ENCODE assay signal across 10 cellular contexts in the genomic region with DNA sequence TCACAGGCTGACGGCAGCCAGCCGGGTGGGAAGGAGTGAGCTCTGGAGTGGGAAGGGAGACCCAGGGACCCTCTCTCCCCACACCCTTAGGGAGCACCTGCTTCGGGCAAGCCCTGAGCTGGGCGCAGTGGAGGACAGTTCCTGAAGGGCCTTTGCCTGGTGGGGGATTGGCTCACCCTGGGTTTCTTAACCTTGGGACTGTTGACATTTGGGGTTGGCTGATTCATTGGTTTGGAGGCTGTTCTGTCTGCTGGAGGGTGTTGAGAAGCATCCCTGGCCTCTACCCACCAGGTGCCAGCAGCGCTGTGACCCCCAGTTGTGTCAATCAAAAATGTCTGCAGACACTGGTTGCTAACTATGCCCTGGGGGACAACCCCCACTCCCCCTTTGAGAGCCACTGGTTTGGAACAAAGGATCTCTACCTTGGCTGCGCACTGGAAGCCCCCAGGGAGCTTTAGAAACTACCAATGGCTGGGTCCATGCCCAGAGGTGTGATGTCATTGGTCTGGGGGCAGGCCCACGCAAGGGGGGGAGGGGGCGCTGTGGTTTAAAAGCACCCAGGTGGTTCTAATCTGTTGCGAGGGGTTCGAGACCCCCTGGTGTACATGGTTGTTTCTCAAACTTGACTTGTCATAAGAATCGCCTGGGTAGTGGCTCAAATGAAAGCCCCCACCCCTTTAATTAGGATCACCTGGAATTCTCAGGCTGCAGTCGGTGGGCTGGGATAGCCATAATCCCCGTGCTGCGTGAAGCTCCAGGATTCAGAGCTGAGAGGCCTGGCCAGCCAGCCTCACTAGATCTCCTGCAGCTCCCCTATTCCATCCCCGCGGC.
DNase-seq lines count a peak whose midpoint lies in the region; TF ChIP-seq lines count a peak whose summit lies in the region.
"Had no signal": no experiment of that assay in that cellular context is flagged by ENCODE, and none has a peak within 500 bp of the region (broad histone marks: within the 10 kb centered on the region; RNA-seq: fewer than 3 reads in every experiment).

No MANE protein-coding gene starts in this region.

- peaks cover 26% of the 10 kb centered on the region for H3K27me3 Mint-ChIP-seq in glutamatergic neuron (ENCODE audit: unreplicated experiment)

- peak overlapping the region; percentile 62 for H3K27ac ChIP-seq in stomach smooth muscle (ENCODE audit: low read length)
- H3K27ac ChIP-seq: 22Rv1 had no signal

- no peaks in the 10 kb centered on the region for H3K36me3 ChIP-seq in stomach smooth muscle (ENCODE audit: control insufficient read depth in 2 of 2, insufficient read depth in 2 of 2, low read length in 2 of 2)

- H3K27ac Mint-ChIP-seq in glutamatergic neuron (ENCODE audit: unreplicated experiment): peak overlapping the region; percentile 95

- H3K9me3 ChIP-seq in stomach smooth muscle (ENCODE audit: control insufficient read depth in 2 of 2, low read length in 2 of 2): no peaks in the 10 kb centered on the region

- no peak for TF ChIP-seq CTCF in glutamatergic neuron (IDR thresholded peaks at IDR 0.05; ENCODE audit: partially characterized antibody, unreplicated experiment)

- H3K4me1 ChIP-seq in stomach smooth muscle (ENCODE audit: control insufficient read depth, insufficient read depth, low read length): peaks cover 51% of the 10 kb centered on the region

- peak overlapping the region; percentile 78 for H3K4me3 Mint-ChIP-seq in glutamatergic neuron (ENCODE audit: unreplicated experiment)

- peaks cover 0 to 3% of the 10 kb centered on the region in 2 donors for H3K27me3 ChIP-seq in stomach smooth muscle (ENCODE audit: control insufficient read depth in 1 of 2, insufficient read depth in 2 of 2, low read length in 2 of 2)

- peaks cover 38% of the 10 kb centered on the region for H3K4me1 Mint-ChIP-seq in glutamatergic neuron (ENCODE audit: low read depth, unreplicated experiment)

- H3K9ac ChIP-seq in stomach smooth muscle (ENCODE audit: low read length in 2 of 2): peak overlapping the region in 1 of 2 donors; percentile 42

- DNase-seq in DMS 273 (lab: John Stamatoyannopoulos, UW; ENCODE audit: unreplicated experiment) (peak; percentile 80), DMS 273 treated with DMSO at 0.1 percent for 48 hours (lab: John Stamatoyannopoulos, UW) (no peak), NCI-H82 treated with DMSO at 0.1 percent for 48 hours (lab: John Stamatoyannopoulos, UW; ENCODE audit: unreplicated experiment) (peak; percentile 62), glutamatergic neuron (peak; percentile 65), Kasumi-1 (lab: John Stamatoyannopoulos, UW) (no peak), dermis blood vessel endothelial cell (no peak), anterior cingulate cortex (lab: John Stamatoyannopoulos, UW) (no peak)
- DNase-seq: stimulated activated CD4-positive, alpha-beta T cell treated with anti-CD3 and anti-CD28 coated beads, Interleukin-4, amount 100 ng/mL, for 4 hours had no signal

- H3K4me3 ChIP-seq in stomach smooth muscle (ENCODE audit: low read length in 2 of 2): peak overlapping the region; percentile 35 to 60

- no peaks in the 10 kb centered on the region for H3K36me3 Mint-ChIP-seq in glutamatergic neuron (ENCODE audit: unreplicated experiment)

- peaks cover 10% of the 10 kb centered on the region for H3K9me3 Mint-ChIP-seq in glutamatergic neuron (ENCODE audit: unreplicated experiment)

Comparison
In these comparisons a context has a peak if more than half of its experiments do, and no peak if none do; other contexts are left out.
1. DNase-seq: peak in DMS 273 (single experiment), NCI-H82 treated with DMSO at 0.1 percent for 48 hours (single experiment) and glutamatergic neuron (single experiment); none in DMS 273 treated with DMSO at 0.1 percent for 48 hours (single experiment), Kasumi-1 (0 of 2), dermis blood vessel endothelial cell (single experiment) and anterior cingulate cortex (0 of 58).